24 cellular contexts compared by ENCODE assay signal in genomic region chr12:105569886-105570285, GRCh38.
"Had no signal": no experiment of that assay in that cellular context is flagged by ENCODE, and none has a peak within 500 bp of the region (broad histone marks: within the 10 kb centered on the region; RNA-seq: fewer than 3 reads in every experiment).

No MANE protein-coding gene starts in this region.

- H3K4me3 ChIP-seq: adrenal gland, left lung, sigmoid colon, spleen, tibial artery had no signal

- H3K4me1 Mint-ChIP-seq: activated T-helper 17 cell treated with anti-CD3 and anti-CD28 coated beads, Interleukin-2, amount 50 U/mL, for 72 hours had no signal

- H3K36me3 Mint-ChIP-seq: activated naive CD8-positive, alpha-beta T cell; mesothelial cell of epicardium; natural killer cell had no signal

- H3K27ac ChIP-seq: adrenal gland, left lung, sigmoid colon, spleen, tibial artery had no signal

- DNase-seq: activated CD4-positive, alpha-beta T cell treated with anti-CD3 and anti-CD28 coated beads for 1 hour; activated CD4-positive, alpha-beta T cell treated with anti-CD3 and anti-CD28 coated beads, Interleukin-2, amount 50 U/mL, for 1 hour; activated naive CD4-positive, alpha-beta T cell; activated T-cell treated with anti-CD3 and anti-CD28 coated beads, Interleukin-2, amount 50 U/mL, for 24 hours; adrenal gland; central memory CD4-positive, alpha-beta T cell; dermis blood vessel endothelial cell; effector CD8-positive, alpha-beta T cell; foreskin melanocyte; hippocampal formation; kidney glomerular epithelial cell; left lung; mammary epithelial cell; natural killer cell; sigmoid colon; spleen; stimulated activated CD4-positive, alpha-beta T cell treated with anti-CD3 and anti-CD28 coated beads, Interleukin-4, amount 100 ng/mL, for 24 hours; tibial artery had no signal

- H3K9me3 ChIP-seq: adrenal gland, left lung, sigmoid colon, spleen, tibial artery had no signal

- ATAC-seq: activated T-helper 17 cell treated with anti-CD3 and anti-CD28 coated beads, Interleukin-2, amount 50 U/mL, for 72 hours; esophagus mucosa; left lung; natural killer cell had no signal

- H3K36me3 ChIP-seq: adrenal gland, left lung, sigmoid colon, spleen, tibial artery had no signal

- H3K4me3 Mint-ChIP-seq: activated naive CD8-positive, alpha-beta T cell; activated T-cell treated with anti-CD3 and anti-CD28 coated beads, Interleukin-2, amount 50 U/mL, for 24 hours; activated T-helper 17 cell treated with anti-CD3 and anti-CD28 coated beads, Interleukin-2, amount 50 U/mL, for 72 hours; mesothelial cell of epicardium; natural killer cell; stimulated activated naive CD8-positive, alpha-beta T cell treated with anti-CD3 and anti-CD28 coated beads, Interleukin-15, Interleukin-2, amounts not matched to agents 100 ng/mL and 50 ng/mL, for 24 hours had no signal

- H3K27me3 ChIP-seq: adrenal gland, left lung, sigmoid colon, tibial artery had no signal

- H3K27ac Mint-ChIP-seq: activated naive CD8-positive, alpha-beta T cell; activated T-cell treated with anti-CD3 and anti-CD28 coated beads, Interleukin-2, amount 50 U/mL, for 24 hours; activated T-helper 17 cell treated with anti-CD3 and anti-CD28 coated beads, Interleukin-2, amount 50 U/mL, for 72 hours; mesothelial cell of epicardium; natural killer cell; stimulated activated naive CD8-positive, alpha-beta T cell treated with anti-CD3 and anti-CD28 coated beads, Interleukin-15, Interleukin-2, amounts not matched to agents 100 ng/mL and 50 ng/mL, for 24 hours had no signal

- H3K4me1 ChIP-seq: adrenal gland, left lung, sigmoid colon, spleen had no signal

- FAIRE-seq: astrocyte had no signal

- H3K9me3 Mint-ChIP-seq: activated T-cell treated with anti-CD3 and anti-CD28 coated beads, Interleukin-2, amount 50 U/mL, for 24 hours; activated T-helper 17 cell treated with anti-CD3 and anti-CD28 coated beads, Interleukin-2, amount 50 U/mL, for 72 hours; natural killer cell; stimulated activated naive CD8-positive, alpha-beta T cell treated with anti-CD3 and anti-CD28 coated beads, Interleukin-15, Interleukin-2, amounts not matched to agents 100 ng/mL and 50 ng/mL, for 24 hours had no signal
